13 cellular contexts compared by ENCODE assay signal in the genomic region with DNA sequence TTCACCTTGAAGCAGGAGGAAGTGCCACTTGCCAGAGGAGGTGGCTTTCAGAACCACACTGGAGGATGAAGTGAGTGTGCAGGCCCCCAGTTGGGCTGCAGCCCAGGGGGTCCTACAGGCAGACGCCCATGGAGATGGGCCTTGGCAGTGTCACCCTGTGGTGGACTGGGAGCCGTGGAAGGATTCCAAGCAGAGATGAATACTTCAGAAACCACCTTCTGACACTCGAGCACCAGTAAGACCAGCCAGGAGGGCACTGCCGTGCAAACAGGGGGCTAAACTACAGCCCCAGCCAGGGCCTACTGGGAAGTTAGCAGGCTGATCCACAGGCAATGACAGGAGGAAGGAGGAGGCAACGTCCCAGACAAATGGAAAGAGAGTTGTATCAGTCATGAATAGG. TPM values are rescaled to one million over a fixed set of nuclear protein-coding genes. Genes with fewer than 3 reads are reported as not detected.
DNase-seq lines count a peak whose midpoint lies in the region; ATAC-seq, FAIRE-seq and TF ChIP-seq lines count a peak whose summit lies in the region.
"Had no signal": no experiment of that assay in that cellular context is flagged by ENCODE, and none has a peak within 500 bp of the region (broad histone marks: within the 10 kb centered on the region; RNA-seq: fewer than 3 reads in every experiment).

No MANE protein-coding gene starts in this region.

- H3K4me1 ChIP-seq in thyroid gland (peaks cover 47 to 61% of the 10 kb centered on the region in 2 donors), SJCRH30 (peaks cover 50% of the 10 kb centered on the region)

- H3K36me3 ChIP-seq in bronchial epithelial cell (ENCODE audit: control insufficient read depth, insufficient read depth, low read length) (no peaks in the 10 kb centered on the region), thyroid gland (no peaks in the 10 kb centered on the region), SJCRH30 (peaks cover 4% of the 10 kb centered on the region; the same call in 1 of the 2 replicates), brain microvascular endothelial cell (replicated peaks) (peaks cover 2% of the 10 kb centered on the region)

- H3K27ac ChIP-seq in thyroid gland (peak overlapping the region; percentile 42 to 68 (median 53)), SJCRH30 (no peak overlapping the region), brain microvascular endothelial cell (no peak overlapping the region)

- ATAC-seq in natural killer cell, result no peak

- no peaks in the 10 kb centered on the region for H3K27me3 ChIP-seq in bronchial epithelial cell (ENCODE audit: control insufficient read depth, insufficient read depth, low read length)
- H3K27me3 ChIP-seq in thyroid gland, result no peaks in the 10 kb centered on the region
- H3K27me3 ChIP-seq in SJCRH30, result no peaks in the 10 kb centered on the region
- H3K27me3 ChIP-seq in brain microvascular endothelial cell (replicated peaks), result no peaks in the 10 kb centered on the region

- peaks cover 74% of the 10 kb centered on the region for H3K4me1 Mint-ChIP-seq in activated T-cell treated with anti-CD3 and anti-CD28 coated beads, Interleukin-2, amount 50 U/mL, for 24 hours (ENCODE audit: low read depth)
- peaks cover 90% of the 10 kb centered on the region in 2 donors for H3K4me1 Mint-ChIP-seq in natural killer cell

- H3K4me3 Mint-ChIP-seq in activated T-cell treated with anti-CD3 and anti-CD28 coated beads, Interleukin-2, amount 50 U/mL, for 24 hours, result no peak overlapping the region
- no peak overlapping the region for H3K4me3 Mint-ChIP-seq in natural killer cell

- TF ChIP-seq POLR2A in thyroid gland (IDR thresholded peaks at IDR 0.05), result no peak

- TF ChIP-seq CTCF in bronchial epithelial cell (IDR thresholded peaks at IDR 0.05; ENCODE audit: insufficient read depth, low read length, severe bottlenecking), result no peak
- TF ChIP-seq CTCF in natural killer cell (IDR thresholded peaks at IDR 0.05), result no peak
- no peak for TF ChIP-seq CTCF in thyroid gland (IDR thresholded peaks at IDR 0.05)
- TF ChIP-seq CTCF in GM10266 (IDR thresholded peaks at IDR 0.05; ENCODE audit: control insufficient read depth, insufficient read depth, low read depth, missing control alignments), result no peak
- TF ChIP-seq CTCF in brain microvascular endothelial cell (IDR thresholded peaks at IDR 0.05; ENCODE audit: low read depth, low read length, missing control alignments), result no peak

- H3K4me3 ChIP-seq in bronchial epithelial cell (ENCODE audit: low read depth, low read length) (no peak overlapping the region), thyroid gland (replicated peaks in 1 of 3) (no peak overlapping the region), SJCRH30 (no peak overlapping the region), brain microvascular endothelial cell (ENCODE audit: low read depth, low read length) (no peak overlapping the region)

- H3K9me3 Mint-ChIP-seq in activated T-cell treated with anti-CD3 and anti-CD28 coated beads, Interleukin-2, amount 50 U/mL, for 24 hours, result no peaks in the 10 kb centered on the region
- H3K9me3 Mint-ChIP-seq in natural killer cell, result no peaks in the 10 kb centered on the region

- FAIRE-seq in bronchial epithelial cell (lab: Jason Lieb, UNC), result peak; percentile 58

- WGBS in thyroid gland, 2 donors, result 24 to 44% methylated on average over 5 of the region's 5 CpGs

- no peak for DNase-seq in activated T-cell treated with anti-CD3 and anti-CD28 coated beads, Interleukin-2, amount 50 U/mL, for 24 hours
- DNase-seq in activated T-cell treated with anti-CD3 and anti-CD28 coated beads for 4 hours (no peak), bronchial epithelial cell (ENCODE audit: low read depth) (no peak), natural killer cell (no peak), thyroid gland (peak in 1 of 2 donors; percentile 14), SJCRH30 (no peak), GM10266 (ENCODE audit: extremely low spot score) (no peak), brain microvascular endothelial cell (no peak)
- DNase-seq: activated CD4-positive, alpha-beta T cell treated with anti-CD3 and anti-CD28 coated beads for 1 hour; Caco-2; NCI-H1092; NCI-H226; SW 1271 had no signal

- H3K27me3 Mint-ChIP-seq in activated T-cell treated with anti-CD3 and anti-CD28 coated beads, Interleukin-2, amount 50 U/mL, for 24 hours, result no peaks in the 10 kb centered on the region
- no peaks in the 10 kb centered on the region for H3K27me3 Mint-ChIP-seq in natural killer cell (ENCODE audit: low read depth in 2 of 2)

- H3K36me3 Mint-ChIP-seq in activated T-cell treated with anti-CD3 and anti-CD28 coated beads, Interleukin-2, amount 50 U/mL, for 24 hours (ENCODE audit: low read depth), result peaks cover 37% of the 10 kb centered on the region
- no peaks in the 10 kb centered on the region for H3K36me3 Mint-ChIP-seq in natural killer cell

- in situ Hi-C loops in brain microvascular endothelial cell (cut with HindIII; ENCODE audit: low pct_ligation_motif_present, low sequenced_read_pairs), result no loop called here

- no peaks in the 10 kb centered on the region for H3K9me3 ChIP-seq in thyroid gland
- H3K9me3 ChIP-seq in SJCRH30 (replicated peaks), result no peaks in the 10 kb centered on the region
- H3K9me3 ChIP-seq: Caco-2 had no signal

- peak overlapping the region; percentile 35 for H3K27ac Mint-ChIP-seq in activated T-cell treated with anti-CD3 and anti-CD28 coated beads, Interleukin-2, amount 50 U/mL, for 24 hours
- peak overlapping the region; percentile 34 to 86 for H3K27ac Mint-ChIP-seq in natural killer cell

- intact Hi-C loops in natural killer cell (cut with micrococcal nuclease) (no loop called here), thyroid gland (cut with DNase I) (no loop called here)

RNA-seq across cellular contexts. Expression of a gene that starts 55.4 kb away (rescaled TPM):
- total RNA-seq in bronchial epithelial cell (32.6 and 36.6 TPM in 2 replicates), natural killer cell (10 to 100 TPM; 29.5 to 42.8 (median 34.6) TPM), thyroid gland (100 to 1,000 TPM in 3 of 4 donors, 10 to 100 TPM in 1; 96.0 to 142 (median 131) TPM)
- 49.3 and 52.7 TPM in 2 replicates for total RNA-seq in SJCRH30 (2014; rRNA removed; shearing (Covaris generic))

Comparison
In these comparisons a context has a peak if more than half of its experiments do, and no peak if none do; other contexts are left out.
1. H3K27ac ChIP-seq: peak in thyroid gland (3 of 3); none in SJCRH30 (single experiment) and brain microvascular endothelial cell (single experiment).